In genomic region chrX:43654431-43655150, GRCh38 we compare ENCODE assay signal across 1 cellular context.
TF ChIP-seq lines count a peak whose summit lies in the region.

No MANE protein-coding gene starts in this region.

TF ChIP-seq in GM12878, 131 proteins besides CTCF, POLR2A, EP300 and RAD21 (continued from another document and continues in another):
- TF ChIP-seq NRF1 (conservative IDR thresholded peaks at IDR 0.05; ENCODE audit: low read depth, low read length): no peak
- no peak for TF ChIP-seq ZNF217 (IDR thresholded peaks at IDR 0.05)
- TF ChIP-seq BMI1 (IDR thresholded peaks at IDR 0.05; ENCODE audit: borderline replicate concordance): no peak
- TF ChIP-seq HDAC6 (IDR thresholded peaks at IDR 0.05; ENCODE audit: unreplicated experiment): no peak
- TF ChIP-seq, protein P1, sequence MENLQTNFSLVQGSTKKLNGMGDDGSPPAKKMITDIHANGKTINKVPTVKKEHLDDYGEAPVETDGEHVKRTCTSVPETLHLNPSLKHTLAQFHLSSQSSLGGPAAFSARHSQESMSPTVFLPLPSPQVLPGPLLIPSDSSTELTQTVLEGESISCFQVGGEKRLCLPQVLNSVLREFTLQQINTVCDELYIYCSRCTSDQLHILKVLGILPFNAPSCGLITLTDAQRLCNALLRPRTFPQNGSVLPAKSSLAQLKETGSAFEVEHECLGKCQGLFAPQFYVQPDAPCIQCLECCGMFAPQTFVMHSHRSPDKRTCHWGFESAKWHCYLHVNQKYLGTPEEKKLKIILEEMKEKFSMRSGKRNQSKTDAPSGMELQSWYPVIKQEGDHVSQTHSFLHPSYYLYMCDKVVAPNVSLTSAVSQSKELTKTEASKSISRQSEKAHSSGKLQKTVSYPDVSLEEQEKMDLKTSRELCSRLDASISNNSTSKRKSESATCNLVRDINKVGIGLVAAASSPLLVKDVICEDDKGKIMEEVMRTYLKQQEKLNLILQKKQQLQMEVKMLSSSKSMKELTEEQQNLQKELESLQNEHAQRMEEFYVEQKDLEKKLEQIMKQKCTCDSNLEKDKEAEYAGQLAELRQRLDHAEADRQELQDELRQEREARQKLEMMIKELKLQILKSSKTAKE (IDR thresholded peaks at IDR 0.05; ENCODE audit: low read depth, poor library complexity, severe bottlenecking): peak; percentile 36
- TF ChIP-seq IKZF1 (conservative IDR thresholded peaks at IDR 0.05): no peak
- TF ChIP-seq ZSCAN29 (IDR thresholded peaks at IDR 0.05): no peak
- TF ChIP-seq, protein P2, sequence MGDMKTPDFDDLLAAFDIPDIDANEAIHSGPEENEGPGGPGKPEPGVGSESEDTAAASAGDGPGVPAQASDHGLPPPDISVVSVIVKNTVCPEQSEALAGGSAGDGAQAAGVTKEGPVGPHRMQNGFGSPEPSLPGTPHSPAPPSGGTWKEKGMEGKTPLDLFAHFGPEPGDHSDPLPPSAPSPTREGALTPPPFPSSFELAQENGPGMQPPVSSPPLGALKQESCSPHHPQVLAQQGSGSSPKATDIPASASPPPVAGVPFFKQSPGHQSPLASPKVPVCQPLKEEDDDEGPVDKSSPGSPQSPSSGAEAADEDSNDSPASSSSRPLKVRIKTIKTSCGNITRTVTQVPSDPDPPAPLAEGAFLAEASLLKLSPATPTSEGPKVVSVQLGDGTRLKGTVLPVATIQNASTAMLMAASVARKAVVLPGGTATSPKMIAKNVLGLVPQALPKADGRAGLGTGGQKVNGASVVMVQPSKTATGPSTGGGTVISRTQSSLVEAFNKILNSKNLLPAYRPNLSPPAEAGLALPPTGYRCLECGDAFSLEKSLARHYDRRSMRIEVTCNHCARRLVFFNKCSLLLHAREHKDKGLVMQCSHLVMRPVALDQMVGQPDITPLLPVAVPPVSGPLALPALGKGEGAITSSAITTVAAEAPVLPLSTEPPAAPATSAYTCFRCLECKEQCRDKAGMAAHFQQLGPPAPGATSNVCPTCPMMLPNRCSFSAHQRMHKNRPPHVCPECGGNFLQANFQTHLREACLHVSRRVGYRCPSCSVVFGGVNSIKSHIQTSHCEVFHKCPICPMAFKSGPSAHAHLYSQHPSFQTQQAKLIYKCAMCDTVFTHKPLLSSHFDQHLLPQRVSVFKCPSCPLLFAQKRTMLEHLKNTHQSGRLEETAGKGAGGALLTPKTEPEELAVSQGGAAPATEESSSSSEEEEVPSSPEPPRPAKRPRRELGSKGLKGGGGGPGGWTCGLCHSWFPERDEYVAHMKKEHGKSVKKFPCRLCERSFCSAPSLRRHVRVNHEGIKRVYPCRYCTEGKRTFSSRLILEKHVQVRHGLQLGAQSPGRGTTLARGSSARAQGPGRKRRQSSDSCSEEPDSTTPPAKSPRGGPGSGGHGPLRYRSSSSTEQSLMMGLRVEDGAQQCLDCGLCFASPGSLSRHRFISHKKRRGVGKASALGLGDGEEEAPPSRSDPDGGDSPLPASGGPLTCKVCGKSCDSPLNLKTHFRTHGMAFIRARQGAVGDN (IDR thresholded peaks at IDR 0.05): no peak
- TF ChIP-seq, protein P3, sequence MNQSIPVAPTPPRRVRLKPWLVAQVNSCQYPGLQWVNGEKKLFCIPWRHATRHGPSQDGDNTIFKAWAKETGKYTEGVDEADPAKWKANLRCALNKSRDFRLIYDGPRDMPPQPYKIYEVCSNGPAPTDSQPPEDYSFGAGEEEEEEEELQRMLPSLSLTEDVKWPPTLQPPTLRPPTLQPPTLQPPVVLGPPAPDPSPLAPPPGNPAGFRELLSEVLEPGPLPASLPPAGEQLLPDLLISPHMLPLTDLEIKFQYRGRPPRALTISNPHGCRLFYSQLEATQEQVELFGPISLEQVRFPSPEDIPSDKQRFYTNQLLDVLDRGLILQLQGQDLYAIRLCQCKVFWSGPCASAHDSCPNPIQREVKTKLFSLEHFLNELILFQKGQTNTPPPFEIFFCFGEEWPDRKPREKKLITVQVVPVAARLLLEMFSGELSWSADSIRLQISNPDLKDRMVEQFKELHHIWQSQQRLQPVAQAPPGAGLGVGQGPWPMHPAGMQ (IDR thresholded peaks at IDR 0.05; ENCODE audit: borderline replicate concordance): no peak
- TF ChIP-seq, protein P4, sequence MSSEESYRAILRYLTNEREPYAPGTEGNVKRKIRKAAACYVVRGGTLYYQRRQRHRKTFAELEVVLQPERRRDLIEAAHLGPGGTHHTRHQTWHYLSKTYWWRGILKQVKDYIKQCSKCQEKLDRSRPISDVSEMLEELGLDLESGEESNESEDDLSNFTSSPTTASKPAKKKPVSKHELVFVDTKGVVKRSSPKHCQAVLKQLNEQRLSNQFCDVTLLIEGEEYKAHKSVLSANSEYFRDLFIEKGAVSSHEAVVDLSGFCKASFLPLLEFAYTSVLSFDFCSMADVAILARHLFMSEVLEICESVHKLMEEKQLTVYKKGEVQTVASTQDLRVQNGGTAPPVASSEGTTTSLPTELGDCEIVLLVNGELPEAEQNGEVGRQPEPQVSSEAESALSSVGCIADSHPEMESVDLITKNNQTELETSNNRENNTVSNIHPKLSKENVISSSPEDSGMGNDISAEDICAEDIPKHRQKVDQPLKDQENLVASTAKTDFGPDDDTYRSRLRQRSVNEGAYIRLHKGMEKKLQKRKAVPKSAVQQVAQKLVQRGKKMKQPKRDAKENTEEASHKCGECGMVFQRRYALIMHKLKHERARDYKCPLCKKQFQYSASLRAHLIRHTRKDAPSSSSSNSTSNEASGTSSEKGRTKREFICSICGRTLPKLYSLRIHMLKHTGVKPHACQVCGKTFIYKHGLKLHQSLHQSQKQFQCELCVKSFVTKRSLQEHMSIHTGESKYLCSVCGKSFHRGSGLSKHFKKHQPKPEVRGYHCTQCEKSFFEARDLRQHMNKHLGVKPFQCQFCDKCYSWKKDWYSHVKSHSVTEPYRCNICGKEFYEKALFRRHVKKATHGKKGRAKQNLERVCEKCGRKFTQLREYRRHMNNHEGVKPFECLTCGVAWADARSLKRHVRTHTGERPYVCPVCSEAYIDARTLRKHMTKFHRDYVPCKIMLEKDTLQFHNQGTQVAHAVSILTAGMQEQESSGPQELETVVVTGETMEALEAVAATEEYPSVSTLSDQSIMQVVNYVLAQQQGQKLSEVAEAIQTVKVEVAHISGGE (CRISPR knock-in tag; IDR thresholded peaks at IDR 0.05): no peak
- no peak for TF ChIP-seq ZNF24 (IDR thresholded peaks at IDR 0.05)
- TF ChIP-seq MTA2 (IDR thresholded peaks at IDR 0.05; ENCODE audit: low read depth): no peak
- TF ChIP-seq ESRRA (IDR thresholded peaks at IDR 0.05; ENCODE audit: low read length): no peak
- TF ChIP-seq POLR2AphosphoS5 (IDR thresholded peaks at IDR 0.05; ENCODE audit: low read length): no peak
- no peak for TF ChIP-seq MYB (IDR thresholded peaks at IDR 0.05; ENCODE audit: borderline replicate concordance, low read depth, low read length)
- no peak for TF ChIP-seq POU2F2 (IDR thresholded peaks at IDR 0.05; ENCODE audit: borderline replicate concordance, low read depth, low read length)
- peak; percentile 76; the same call in 1 of the 2 replicates for TF ChIP-seq SREBF1 (IDR thresholded peaks at IDR 0.05; ENCODE audit: low read length)
- no peak for TF ChIP-seq IRF3 (IDR thresholded peaks at IDR 0.05)
- no peak for TF ChIP-seq SPI1 (IDR thresholded peaks at IDR 0.05; ENCODE audit: borderline replicate concordance, insufficient read depth, low read depth, low read length)
- no peak for TF ChIP-seq CEBPZ (IDR thresholded peaks at IDR 0.05; ENCODE audit: low read depth, low read length)
- 0 out of 2 replicates have a peak, but pooled peaks have one; percentile 31 for TF ChIP-seq ZNF207 (IDR thresholded peaks at IDR 0.05; ENCODE audit: borderline replicate concordance)
- TF ChIP-seq, protein P5, sequence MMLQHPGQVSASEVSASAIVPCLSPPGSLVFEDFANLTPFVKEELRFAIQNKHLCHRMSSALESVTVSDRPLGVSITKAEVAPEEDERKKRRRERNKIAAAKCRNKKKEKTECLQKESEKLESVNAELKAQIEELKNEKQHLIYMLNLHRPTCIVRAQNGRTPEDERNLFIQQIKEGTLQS (IDR thresholded peaks at IDR 0.05; ENCODE audit: borderline replicate concordance, extremely low read depth, low read depth, low read length): no peak
- 0 out of 2 replicates have a peak, but pooled peaks have one; percentile 27 for TF ChIP-seq LARP7 (IDR thresholded peaks at IDR 0.05)
- TF ChIP-seq ASH2L (IDR thresholded peaks at IDR 0.05; ENCODE audit: borderline replicate concordance, low read depth): no peak
- TF ChIP-seq, protein P6, sequence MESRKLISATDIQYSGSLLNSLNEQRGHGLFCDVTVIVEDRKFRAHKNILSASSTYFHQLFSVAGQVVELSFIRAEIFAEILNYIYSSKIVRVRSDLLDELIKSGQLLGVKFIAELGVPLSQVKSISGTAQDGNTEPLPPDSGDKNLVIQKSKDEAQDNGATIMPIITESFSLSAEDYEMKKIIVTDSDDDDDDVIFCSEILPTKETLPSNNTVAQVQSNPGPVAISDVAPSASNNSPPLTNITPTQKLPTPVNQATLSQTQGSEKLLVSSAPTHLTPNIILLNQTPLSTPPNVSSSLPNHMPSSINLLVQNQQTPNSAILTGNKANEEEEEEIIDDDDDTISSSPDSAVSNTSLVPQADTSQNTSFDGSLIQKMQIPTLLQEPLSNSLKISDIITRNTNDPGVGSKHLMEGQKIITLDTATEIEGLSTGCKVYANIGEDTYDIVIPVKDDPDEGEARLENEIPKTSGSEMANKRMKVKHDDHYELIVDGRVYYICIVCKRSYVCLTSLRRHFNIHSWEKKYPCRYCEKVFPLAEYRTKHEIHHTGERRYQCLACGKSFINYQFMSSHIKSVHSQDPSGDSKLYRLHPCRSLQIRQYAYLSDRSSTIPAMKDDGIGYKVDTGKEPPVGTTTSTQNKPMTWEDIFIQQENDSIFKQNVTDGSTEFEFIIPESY (IDR thresholded peaks at IDR 0.05): no peak
- no peak for TF ChIP-seq STAT3 (IDR thresholded peaks at IDR 0.05; ENCODE audit: low read depth, low read length)
- no peak for TF ChIP-seq USF1 (IDR thresholded peaks at IDR 0.05; ENCODE audit: borderline replicate concordance, extremely low read length, insufficient read depth, low read depth, low read length)
- no peak for TF ChIP-seq ZNF592 (IDR thresholded peaks at IDR 0.05)
- peak; percentile 97 for TF ChIP-seq FOXK2 (IDR thresholded peaks at IDR 0.05)
- TF ChIP-seq SRF (IDR thresholded peaks at IDR 0.05; ENCODE audit: low read depth in 2 of 2, low read length in 2 of 2): no peak
- TF ChIP-seq ZNF622 (IDR thresholded peaks at IDR 0.05): no peak
- no peak for TF ChIP-seq GABPA (IDR thresholded peaks at IDR 0.05; ENCODE audit: low read depth)
- no peak for TF ChIP-seq CBX5 (IDR thresholded peaks at IDR 0.05; ENCODE audit: low read depth)
- TF ChIP-seq JUND (IDR thresholded peaks at IDR 0.05; ENCODE audit: low read depth, low read length): peak; percentile 92
- no peak for TF ChIP-seq EZH2 (IDR thresholded peaks at IDR 0.05; ENCODE audit: borderline replicate concordance, control insufficient read depth, low read depth, low read length)
